ENCODE assay signal across 11 cellular contexts in genomic region chr16:84614075-84614474, GRCh38. TPM values are rescaled to one million over a fixed set of nuclear protein-coding genes. Genes with fewer than 3 reads are reported as not detected.
DNase-seq lines count a peak whose midpoint lies in the region; ATAC-seq, FAIRE-seq and TF ChIP-seq lines count a peak whose summit lies in the region.
"Had no signal": no experiment of that assay in that cellular context is flagged by ENCODE, and none has a peak within 500 bp of the region (broad histone marks: within the 10 kb centered on the region; RNA-seq: fewer than 3 reads in every experiment).

No MANE protein-coding gene starts in this region.

- H3K27me3 ChIP-seq in muscle layer of colon (ENCODE audit: control insufficient read depth in 1 of 2, insufficient read depth in 2 of 2, low read length in 2 of 2) (no peaks in the 10 kb centered on the region), vagina (no peaks in the 10 kb centered on the region)
- H3K27me3 ChIP-seq: MG63 had no signal

- no peak for TF ChIP-seq CTCF in vagina (IDR thresholded peaks at IDR 0.05)

- no peaks in the 10 kb centered on the region for H3K36me3 ChIP-seq in muscle layer of colon (ENCODE audit: insufficient read depth, low read length)
- no peaks in the 10 kb centered on the region for H3K36me3 ChIP-seq in vagina

- no peaks in the 10 kb centered on the region for H3K27me3 Mint-ChIP-seq in activated naive CD4-positive, alpha-beta T cell treated with anti-CD3 and anti-CD28 coated beads, Interleukin-2, amount 50 U/mL, for 24 hours
- H3K27me3 Mint-ChIP-seq in activated naive CD8-positive, alpha-beta T cell treated with anti-CD3 and anti-CD28 coated beads for 36 hours = no peaks in the 10 kb centered on the region

- H3K36me3 Mint-ChIP-seq in activated naive CD4-positive, alpha-beta T cell treated with anti-CD3 and anti-CD28 coated beads, Interleukin-2, amount 50 U/mL, for 24 hours = peaks cover 19% of the 10 kb centered on the region
- H3K36me3 Mint-ChIP-seq in activated naive CD8-positive, alpha-beta T cell treated with anti-CD3 and anti-CD28 coated beads for 36 hours = peaks cover 82% of the 10 kb centered on the region

- peak overlapping the region; percentile 54 for H3K4me3 Mint-ChIP-seq in activated naive CD4-positive, alpha-beta T cell treated with anti-CD3 and anti-CD28 coated beads, Interleukin-2, amount 50 U/mL, for 24 hours
- peak overlapping the region; percentile 97 for H3K4me3 Mint-ChIP-seq in activated naive CD8-positive, alpha-beta T cell treated with anti-CD3 and anti-CD28 coated beads for 36 hours

- H3K4me1 ChIP-seq in muscle layer of colon (ENCODE audit: insufficient read depth, low read length) (peaks cover 66% of the 10 kb centered on the region), vagina (peaks cover 39% of the 10 kb centered on the region)

- DNase-seq in activated naive CD4-positive, alpha-beta T cell treated with Interleukin-2 at 50 U/mL for 16 hours = no peak
- no peak for DNase-seq in activated naive CD8-positive, alpha-beta T cell treated with anti-CD3 and anti-CD28 coated beads for 36 hours
- DNase-seq in vagina (ENCODE audit: extremely low spot score in 2 of 2) (no peak), GM19239 (ENCODE audit: insufficient read length, low spot score) (no peak)
- no peak for DNase-seq in activated CD8-positive, alpha-beta memory T cell treated with anti-CD3 and anti-CD28 coated beads for 24 hours
- DNase-seq: AML-193, foreskin melanocyte, MG63 had no signal

- peak overlapping the region; percentile 74 for H3K27ac Mint-ChIP-seq in activated naive CD4-positive, alpha-beta T cell treated with anti-CD3 and anti-CD28 coated beads, Interleukin-2, amount 50 U/mL, for 24 hours
- peak overlapping the region; percentile 88 for H3K27ac Mint-ChIP-seq in activated naive CD8-positive, alpha-beta T cell treated with anti-CD3 and anti-CD28 coated beads for 36 hours

- H3K9me3 ChIP-seq in muscle layer of colon (ENCODE audit: low read length) (no peaks in the 10 kb centered on the region), vagina (no peaks in the 10 kb centered on the region)
- H3K9me3 ChIP-seq: MG63 had no signal

- intact Hi-C loops in vagina (cut with DNase I) = no loop called here

- ATAC-seq in GM18867 (IDR thresholded peaks at IDR 0.05; ENCODE audit: unreplicated experiment) = no peak

- no peak for FAIRE-seq in GM19239 (lab: Jason Lieb, UNC)

- H3K9ac ChIP-seq in muscle layer of colon (ENCODE audit: low read length) = peak overlapping the region; percentile 44

- peak overlapping the region; percentile 14 to 41 for H3K4me3 ChIP-seq in muscle layer of colon (ENCODE audit: low read depth in 1 of 2, low read length in 2 of 2)
- no peak overlapping the region for H3K4me3 ChIP-seq in vagina
- H3K4me3 ChIP-seq: MG63 had no signal

- H3K27ac ChIP-seq in muscle layer of colon (ENCODE audit: low read depth, low read length) (peak overlapping the region; percentile 74), vagina (peak overlapping the region; percentile 15)

- H3K4me1 Mint-ChIP-seq in activated naive CD4-positive, alpha-beta T cell treated with anti-CD3 and anti-CD28 coated beads, Interleukin-2, amount 50 U/mL, for 24 hours = peaks cover 74% of the 10 kb centered on the region
- H3K4me1 Mint-ChIP-seq in activated naive CD8-positive, alpha-beta T cell treated with anti-CD3 and anti-CD28 coated beads for 36 hours = peaks cover 69% of the 10 kb centered on the region

- no peak for TF ChIP-seq POLR2A in vagina (IDR thresholded peaks at IDR 0.05)

- no peaks in the 10 kb centered on the region for H3K9me3 Mint-ChIP-seq in activated naive CD4-positive, alpha-beta T cell treated with anti-CD3 and anti-CD28 coated beads, Interleukin-2, amount 50 U/mL, for 24 hours
- H3K9me3 Mint-ChIP-seq in activated naive CD8-positive, alpha-beta T cell treated with anti-CD3 and anti-CD28 coated beads for 36 hours = no peaks in the 10 kb centered on the region

RNA-seq across cellular contexts. Expression of gene COTL1, which starts 3.8 kb away (rescaled TPM):
- 100 to 1,000 TPM; 588 to 605 TPM for total RNA-seq in activated naive CD8-positive, alpha-beta T cell treated with anti-CD3 and anti-CD28 coated beads for 36 hours
- total RNA-seq in vagina = 67.8 TPM

RNA-seq across cellular contexts. Expression of gene KLHL36, which starts 34.2 kb away (rescaled TPM):
- 10 to 100 TPM; 32.6 to 34.8 TPM for total RNA-seq in activated naive CD8-positive, alpha-beta T cell treated with anti-CD3 and anti-CD28 coated beads for 36 hours
- 39.3 TPM for total RNA-seq in vagina

Comparison
In these comparisons a context has a peak if more than half of its experiments do, and no peak if none do; other contexts are left out.
1. H3K4me3 ChIP-seq: peak in muscle layer of colon (2 of 2); none in vagina (0 of 2).